In the genomic region with DNA sequence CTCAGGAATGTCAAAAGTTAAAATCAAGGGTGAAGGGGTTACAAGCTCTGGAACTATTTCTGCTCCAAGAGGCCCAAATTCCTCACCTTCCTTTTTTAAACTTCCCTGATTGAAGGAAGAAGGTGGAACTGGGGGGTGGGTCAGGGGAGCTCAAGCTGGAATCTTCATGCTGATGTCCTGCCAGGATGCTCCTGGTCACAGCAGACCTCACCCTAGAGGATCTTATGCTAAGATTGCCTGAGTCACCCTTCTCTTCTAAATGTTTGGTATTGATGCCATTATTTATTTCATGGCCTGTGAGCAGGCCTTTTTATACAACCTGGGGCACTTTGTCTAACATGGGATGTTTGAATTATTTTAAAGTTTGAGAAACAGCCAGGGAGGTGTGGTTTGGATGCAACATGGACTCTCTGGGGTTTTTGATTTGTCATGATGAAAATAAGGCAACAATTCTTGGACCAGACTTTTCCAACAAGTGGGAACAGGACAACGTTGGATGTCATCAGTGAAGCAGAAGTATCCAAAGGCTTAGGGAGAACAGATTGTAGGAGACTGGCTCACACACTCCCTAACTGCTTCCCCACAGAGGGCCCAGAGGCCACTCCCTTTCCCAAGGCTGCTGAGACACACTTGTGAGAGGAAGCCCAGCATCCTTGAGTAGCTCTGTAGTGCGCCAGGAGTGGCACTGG, we compare ENCODE assay signal across 24 cellular contexts.
"Had no signal": no experiment of that assay in that cellular context is flagged by ENCODE, and none has a peak within 500 bp of the region (broad histone marks: within the 10 kb centered on the region; RNA-seq: fewer than 3 reads in every experiment).

No MANE protein-coding gene starts in this region.

- H3K4me3 ChIP-seq: cardiac muscle cell, left ventricle myocardium inferior, prostate gland, right atrium auricular region, thyroid gland had no signal

- H3K4me1 ChIP-seq: prostate gland, right atrium auricular region had no signal

- FAIRE-seq: TTC549 had no signal

- ATAC-seq: activated CD8-positive, alpha-beta memory T cell treated with anti-CD3 and anti-CD28 coated beads, Interleukin-2, amount 10 ng/mL, durations not matched to agents 7 days and 5 days; activated CD8-positive, alpha-beta T cell treated with anti-CD3 and anti-CD28 coated beads for 36 hours; natural killer cell; stimulated activated naive CD8-positive, alpha-beta T cell treated with anti-CD3 and anti-CD28 coated beads, Interleukin-15, Interleukin-2, amounts not matched to agents 100 U/mL and 50 U/mL, for 24 hours had no signal

- DNase-seq: activated CD4-positive, alpha-beta T cell treated with anti-CD3 and anti-CD28 coated beads, Interleukin-2, amount 10 ng/mL, durations not matched to agents 7 days and 5 days; activated CD4-positive, CD25-positive, alpha-beta regulatory T cell treated with anti-CD3 and anti-CD28 coated beads, Interleukin-2, amount 50 U/mL, for 72 hours; activated CD8-positive, alpha-beta memory T cell treated with anti-CD3 and anti-CD28 coated beads, Interleukin-2, amount 10 ng/mL, durations not matched to agents 7 days and 5 days; activated CD8-positive, alpha-beta T cell treated with anti-CD3 and anti-CD28 coated beads for 36 hours; activated effector memory CD4-positive, alpha-beta T cell treated with anti-CD3 and anti-CD28 coated beads, Interleukin-2, amount 50 U/mL, for 16 hours; activated naive CD4-positive, alpha-beta T cell treated with anti-CD3 and anti-CD28 coated beads, Interleukin-2, amount 10 ng/mL, durations not matched to agents 7 days and 5 days; activated T-cell treated with anti-CD3 and anti-CD28 coated beads for 4 hours; amygdala; cortex of kidney; endodermal cell; foreskin fibroblast; left ventricle myocardium inferior; midbrain; natural killer cell; stimulated activated CD4-positive, alpha-beta T cell treated with anti-CD3 and anti-CD28 coated beads, Interleukin-4, amount 100 ng/mL, for 4 hours; stimulated activated naive CD8-positive, alpha-beta T cell treated with anti-CD3 and anti-CD28 coated beads, Interleukin-15, Interleukin-2, amounts not matched to agents 100 U/mL and 50 U/mL, for 24 hours; substantia nigra; thyroid gland; WERI-Rb-1 had no signal

- H3K27me3 ChIP-seq: right atrium auricular region, thyroid gland had no signal

- H3K36me3 ChIP-seq: cardiac muscle cell, left ventricle myocardium inferior, prostate gland, right atrium auricular region, thyroid gland, WERI-Rb-1 had no signal

- H3K27ac ChIP-seq: cardiac muscle cell, epithelial cell of prostate, left ventricle myocardium inferior, prostate gland, right atrium auricular region, thyroid gland, WERI-Rb-1 had no signal
